ENCODE assay signal across 34 cellular contexts in genomic region chr17:7737601-7738000, GRCh38. TPM values are rescaled to one million over a fixed set of nuclear protein-coding genes. Genes with fewer than 3 reads are reported as not detected.
"Had no signal": no experiment of that assay in that cellular context is flagged by ENCODE, and none has a peak within 500 bp of the region (broad histone marks: within the 10 kb centered on the region; RNA-seq: fewer than 3 reads in every experiment).

No MANE protein-coding gene starts in this region.

- DNase-seq: activated B cell treated with CpG ODN at 0.5 μM for 24 hours; activated CD4-positive, alpha-beta memory T cell treated with anti-CD3 and anti-CD28 coated beads for 36 hours; activated CD4-positive, alpha-beta T cell treated with anti-CD3 and anti-CD28 coated beads for 4 hours; activated CD4-positive, alpha-beta T cell treated with anti-CD3 and anti-CD28 coated beads, Interleukin-2, amount 10 ng/mL, durations not matched to agents 24 days and 14 days; activated CD4-positive, alpha-beta T cell treated with anti-CD3 and anti-CD28 coated beads, Interleukin-2, amount 50 U/mL, for 1 hour; activated CD4-positive, alpha-beta T cell treated with anti-CD3 and anti-CD28 coated beads, Interleukin-2, amount 50 U/mL, for 4 hours; activated CD4-positive, CD25-positive, alpha-beta regulatory T cell treated with anti-CD3 and anti-CD28 coated beads, Interleukin-2, amount 50 U/mL, for 72 hours; activated CD8-positive, alpha-beta memory T cell treated with anti-CD3 and anti-CD28 coated beads, Interleukin-2, amount 50 U/mL, for 4 hours; activated CD8-positive, alpha-beta T cell treated with anti-CD3 and anti-CD28 coated beads for 36 hours; activated effector memory CD4-positive, alpha-beta T cell treated with Interleukin-2 at 50 U/mL for 16 hours; activated gamma-delta T cell; activated naive CD4-positive, alpha-beta T cell treated with anti-CD3 and anti-CD28 coated beads, Interleukin-2, amount 10 ng/mL, durations not matched to agents 7 days and 5 days; activated naive CD4-positive, alpha-beta T cell treated with Interleukin-2 at 50 U/mL for 16 hours; activated T-cell treated with anti-CD3 and anti-CD28 coated beads for 4 hours; activated T-cell treated with anti-CD3 and anti-CD28 coated beads, Interleukin-2, amount 50 U/mL, for 1 hour; activated T-cell treated with anti-CD3 and anti-CD28 coated beads, Interleukin-2, amount 50 U/mL, for 4 hours; activated T-cell treated with anti-CD3 and anti-CD28 coated beads, Interleukin-2, amount 50 U/mL, for 72 hours; adrenal gland; amniotic stem cell; aorta; body of pancreas; brain microvascular endothelial cell; central memory CD4-positive, alpha-beta T cell; T-helper 1 cell; T-helper 2 cell; T-helper 9 cell had no signal

- H3K27me3 ChIP-seq: breast epithelium had no signal

- H3K4me1 Mint-ChIP-seq: activated B cell treated with CpG ODN at 0.5 μM for 24 hours; activated CD4-positive, alpha-beta T cell treated with anti-CD3 and anti-CD28 coated beads, Interleukin-2, amount 10 ng/mL, durations not matched to agents 24 days and 14 days; activated naive CD4-positive, alpha-beta T cell treated with anti-CD3 and anti-CD28 coated beads, Interleukin-2, amount 10 ng/mL, durations not matched to agents 7 days and 5 days; activated naive CD4-positive, alpha-beta T cell treated with anti-CD3 and anti-CD28 coated beads, Interleukin-2, amount 50 U/mL, for 24 hours had no signal

- H3K9me3 ChIP-seq: adrenal gland, body of pancreas, breast epithelium had no signal

- ATAC-seq: activated CD8-positive, alpha-beta T cell treated with anti-CD3 and anti-CD28 coated beads for 36 hours; activated T-cell treated with anti-CD3 and anti-CD28 coated beads, Interleukin-2, amount 50 U/mL, for 4 hours; activated T-cell treated with anti-CD3 and anti-CD28 coated beads, Interleukin-2, amount 50 U/mL, for 72 hours; body of pancreas had no signal

- H3K4me3 ChIP-seq: adrenal gland, body of pancreas, breast epithelium had no signal

- H3K27ac ChIP-seq: adrenal gland, body of pancreas, brain microvascular endothelial cell, breast epithelium, VCaP had no signal

- H3K4me1 ChIP-seq: adrenal gland, body of pancreas, breast epithelium had no signal

- H3K36me3 Mint-ChIP-seq: activated CD4-positive, alpha-beta memory T cell treated with anti-CD3 and anti-CD28 coated beads for 36 hours; activated naive CD4-positive, alpha-beta T cell treated with anti-CD3 and anti-CD28 coated beads, Interleukin-2, amount 10 ng/mL, durations not matched to agents 7 days and 5 days; activated naive CD4-positive, alpha-beta T cell treated with anti-CD3 and anti-CD28 coated beads, Interleukin-2, amount 50 U/mL, for 24 hours; activated naive CD8-positive, alpha-beta T cell had no signal

- H3K36me3 ChIP-seq: adrenal gland, brain microvascular endothelial cell, breast epithelium had no signal

- H3K9me3 Mint-ChIP-seq: activated B cell treated with CpG ODN at 0.5 μM for 24 hours; activated CD4-positive, alpha-beta memory T cell treated with anti-CD3 and anti-CD28 coated beads for 36 hours; activated CD4-positive, alpha-beta T cell treated with anti-CD3 and anti-CD28 coated beads, Interleukin-2, amount 10 ng/mL, durations not matched to agents 24 days and 14 days; activated CD8-positive, alpha-beta T cell treated with anti-CD3 and anti-CD28 coated beads for 36 hours; activated naive CD4-positive, alpha-beta T cell treated with anti-CD3 and anti-CD28 coated beads, Interleukin-2, amount 10 ng/mL, durations not matched to agents 7 days and 5 days; activated naive CD4-positive, alpha-beta T cell treated with anti-CD3 and anti-CD28 coated beads, Interleukin-2, amount 50 U/mL, for 24 hours; activated T-cell treated with anti-CD3 and anti-CD28 coated beads, Interleukin-2, amount 50 U/mL, for 4 hours; activated T-cell treated with anti-CD3 and anti-CD28 coated beads, Interleukin-2, amount 50 U/mL, for 72 hours; activated T-helper 1 cell treated with anti-CD3 and anti-CD28 coated beads, Interleukin-12 subunit alpha, Interleukin-12 subunit beta, Interleukin-2, Interleukin-4 antibody, amounts not matched to agents 30 ng/mL and 10 ng/mL and 1 ng/mL, durations not matched to agents 14 hours and 24 hours and 36 hours; activated T-helper 2 cell treated with anti-CD3 and anti-CD28 coated beads, Interferon-gamma antibody, Interleukin-2, Interleukin-4, amounts not matched to agents 10 μg/mL and 5 μg/mL and 100 μg/mL, durations not matched to agents 14 hours and 24 hours and 36 hours; T-helper 1 cell treated with Interleukin-12 subunit alpha and Interleukin-12 subunit beta and Interleukin-4 antibody, amounts not matched to agents 30 μg/mL and 1 μg/mL, for 36 hours; T-helper 2 cell treated with Interferon-gamma antibody and Interleukin-4, amounts not matched to agents 5 μg/mL and 100 μg/mL, for 36 hours had no signal

- H3K4me3 Mint-ChIP-seq: activated B cell treated with CpG ODN at 0.5 μM for 24 hours; activated CD4-positive, alpha-beta memory T cell treated with anti-CD3 and anti-CD28 coated beads for 36 hours; activated CD4-positive, alpha-beta T cell treated with anti-CD3 and anti-CD28 coated beads, Interleukin-2, amount 10 ng/mL, durations not matched to agents 24 days and 14 days; activated CD8-positive, alpha-beta T cell treated with anti-CD3 and anti-CD28 coated beads for 36 hours; activated naive CD4-positive, alpha-beta T cell treated with anti-CD3 and anti-CD28 coated beads, Interleukin-2, amount 10 ng/mL, durations not matched to agents 7 days and 5 days; activated naive CD4-positive, alpha-beta T cell treated with anti-CD3 and anti-CD28 coated beads, Interleukin-2, amount 50 U/mL, for 24 hours; activated naive CD8-positive, alpha-beta T cell; activated T-cell treated with anti-CD3 and anti-CD28 coated beads, Interleukin-2, amount 50 U/mL, for 4 hours; activated T-cell treated with anti-CD3 and anti-CD28 coated beads, Interleukin-2, amount 50 U/mL, for 72 hours; activated T-helper 1 cell treated with anti-CD3 and anti-CD28 coated beads, Interleukin-12 subunit alpha, Interleukin-12 subunit beta, Interleukin-2, Interleukin-4 antibody, amounts not matched to agents 30 ng/mL and 10 ng/mL and 1 ng/mL, durations not matched to agents 14 hours and 24 hours and 36 hours; T-helper 1 cell treated with Interleukin-12 subunit alpha and Interleukin-12 subunit beta and Interleukin-4 antibody, amounts not matched to agents 30 μg/mL and 1 μg/mL, for 36 hours; T-helper 2 cell treated with Interferon-gamma antibody and Interleukin-4, amounts not matched to agents 5 μg/mL and 100 μg/mL, for 36 hours had no signal

- H3K27ac Mint-ChIP-seq: activated B cell treated with CpG ODN at 0.5 μM for 24 hours; activated CD4-positive, alpha-beta memory T cell treated with anti-CD3 and anti-CD28 coated beads for 36 hours; activated CD4-positive, alpha-beta T cell treated with anti-CD3 and anti-CD28 coated beads, Interleukin-2, amount 10 ng/mL, durations not matched to agents 24 days and 14 days; activated CD8-positive, alpha-beta T cell treated with anti-CD3 and anti-CD28 coated beads for 36 hours; activated naive CD4-positive, alpha-beta T cell treated with anti-CD3 and anti-CD28 coated beads, Interleukin-2, amount 10 ng/mL, durations not matched to agents 7 days and 5 days; activated naive CD4-positive, alpha-beta T cell treated with anti-CD3 and anti-CD28 coated beads, Interleukin-2, amount 50 U/mL, for 24 hours; activated naive CD8-positive, alpha-beta T cell; activated T-cell treated with anti-CD3 and anti-CD28 coated beads, Interleukin-2, amount 50 U/mL, for 72 hours; activated T-helper 1 cell treated with anti-CD3 and anti-CD28 coated beads, Interleukin-12 subunit alpha, Interleukin-12 subunit beta, Interleukin-2, Interleukin-4 antibody, amounts not matched to agents 30 ng/mL and 10 ng/mL and 1 ng/mL, durations not matched to agents 14 hours and 24 hours and 36 hours; activated T-helper 2 cell treated with anti-CD3 and anti-CD28 coated beads, Interferon-gamma antibody, Interleukin-2, Interleukin-4, amounts not matched to agents 10 μg/mL and 5 μg/mL and 100 μg/mL, durations not matched to agents 14 hours and 24 hours and 36 hours; T-helper 1 cell treated with Interleukin-12 subunit alpha and Interleukin-12 subunit beta and Interleukin-4 antibody, amounts not matched to agents 30 μg/mL and 1 μg/mL, for 36 hours; T-helper 2 cell treated with Interferon-gamma antibody and Interleukin-4, amounts not matched to agents 5 μg/mL and 100 μg/mL, for 36 hours had no signal

RNA-seq across cellular contexts. Expression of gene DNAH2, which starts 20.1 kb away (rescaled TPM):
- total RNA-seq: activated B cell treated with CpG ODN at 0.5 μM for 24 hours; activated CD4-positive, alpha-beta memory T cell treated with anti-CD3 and anti-CD28 coated beads for 36 hours; activated CD4-positive, alpha-beta T cell treated with anti-CD3 and anti-CD28 coated beads, Interleukin-2, amount 10 ng/mL, durations not matched to agents 24 days and 14 days; activated CD8-positive, alpha-beta T cell treated with anti-CD3 and anti-CD28 coated beads for 36 hours; activated T-cell treated with anti-CD3 and anti-CD28 coated beads, Interleukin-2, amount 50 U/mL, for 4 hours; activated T-helper 1 cell treated with anti-CD3 and anti-CD28 coated beads, Interleukin-12 subunit alpha, Interleukin-12 subunit beta, Interleukin-2, Interleukin-4 antibody, amounts not matched to agents 30 ng/mL and 10 ng/mL and 1 ng/mL, durations not matched to agents 14 hours and 24 hours and 36 hours; activated T-helper 2 cell treated with anti-CD3 and anti-CD28 coated beads, Interferon-gamma antibody, Interleukin-2, Interleukin-4, amounts not matched to agents 10 μg/mL and 5 μg/mL and 100 μg/mL, durations not matched to agents 14 hours and 24 hours and 36 hours had no signal

RNA-seq across cellular contexts. Expression of gene EFNB3, which starts 32.6 kb away (rescaled TPM):
- total RNA-seq: activated B cell treated with CpG ODN at 0.5 μM for 24 hours; activated CD4-positive, alpha-beta memory T cell treated with anti-CD3 and anti-CD28 coated beads for 36 hours; activated CD4-positive, alpha-beta T cell treated with anti-CD3 and anti-CD28 coated beads, Interleukin-2, amount 10 ng/mL, durations not matched to agents 24 days and 14 days; activated CD8-positive, alpha-beta T cell treated with anti-CD3 and anti-CD28 coated beads for 36 hours; activated T-cell treated with anti-CD3 and anti-CD28 coated beads, Interleukin-2, amount 50 U/mL, for 72 hours; activated T-helper 2 cell treated with anti-CD3 and anti-CD28 coated beads, Interferon-gamma antibody, Interleukin-2, Interleukin-4, amounts not matched to agents 10 μg/mL and 5 μg/mL and 100 μg/mL, durations not matched to agents 14 hours and 24 hours and 36 hours had no signal
